Comparison of ENCODE assay signal across 1 cellular context in the genomic region with DNA sequence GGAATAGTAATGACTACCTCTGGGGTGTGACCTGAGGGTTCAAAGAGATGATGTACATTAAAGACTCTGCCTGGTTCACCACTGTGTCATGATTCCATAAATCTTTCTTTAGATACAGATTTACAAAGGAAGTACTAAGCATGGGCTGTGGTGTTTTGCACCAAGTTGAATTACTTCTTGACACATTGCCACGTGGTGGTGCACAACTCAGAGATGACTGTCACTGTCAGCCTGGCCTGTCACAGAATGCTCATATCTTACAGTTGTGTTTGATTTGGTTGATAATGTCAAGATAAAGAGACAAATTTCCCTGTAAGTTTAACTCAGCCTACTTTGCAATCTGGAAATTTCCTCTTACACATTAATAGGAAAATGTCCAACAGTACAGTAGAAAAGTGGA.
TF ChIP-seq lines count a peak whose summit lies in the region.

No MANE protein-coding gene starts in this region.

TF ChIP-seq in HCT116, 20 proteins besides CTCF, POLR2A, EP300 and RAD21:
- TF ChIP-seq, protein P1, sequence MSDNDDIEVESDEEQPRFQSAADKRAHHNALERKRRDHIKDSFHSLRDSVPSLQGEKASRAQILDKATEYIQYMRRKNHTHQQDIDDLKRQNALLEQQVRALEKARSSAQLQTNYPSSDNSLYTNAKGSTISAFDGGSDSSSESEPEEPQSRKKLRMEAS (IDR thresholded peaks at IDR 0.05): peak; percentile 45; the same call in 1 of the 2 replicates
- TF ChIP-seq ELF1 (IDR thresholded peaks at IDR 0.05; ENCODE audit: borderline replicate concordance, low read depth) (no peak), ZFX (IDR thresholded peaks at IDR 0.05) (no peak)
